10 cellular contexts compared by ENCODE assay signal in the genomic region with DNA sequence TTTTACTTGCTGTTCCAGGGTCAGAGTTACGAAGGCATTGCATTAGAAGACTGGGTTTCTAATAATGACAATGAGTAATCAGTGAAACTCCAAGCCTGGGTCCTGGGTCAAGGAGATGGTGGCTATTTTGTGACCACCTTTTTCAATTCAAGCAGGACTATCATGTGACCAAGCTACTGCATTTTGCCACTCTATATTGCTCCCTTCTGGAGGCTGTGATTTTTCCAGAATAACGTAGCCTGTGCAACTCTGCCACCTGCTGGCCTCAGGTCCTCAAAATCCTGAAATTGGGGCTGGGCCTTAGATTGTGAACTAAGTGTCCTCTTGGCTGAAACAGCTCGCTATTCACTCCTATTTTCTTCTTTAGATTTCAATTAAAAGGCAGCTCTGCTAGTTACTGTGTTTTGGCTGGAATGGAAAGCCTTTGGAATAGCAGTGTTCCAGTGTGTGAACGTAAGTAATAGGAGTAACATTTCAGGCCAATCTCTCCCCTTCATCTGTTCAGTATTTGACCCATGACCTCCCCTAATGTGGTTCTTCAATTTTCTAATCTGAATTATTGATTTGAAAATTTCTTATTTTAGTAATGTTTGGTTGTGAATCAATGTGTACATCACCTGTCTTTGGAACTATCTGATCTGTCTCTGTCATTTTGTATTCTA. TPM values are rescaled to one million over a fixed set of nuclear protein-coding genes. Genes with fewer than 3 reads are reported as not detected.
DNase-seq lines count a peak whose midpoint lies in the region; ATAC-seq, FAIRE-seq and TF ChIP-seq lines count a peak whose summit lies in the region.
"Had no signal": no experiment of that assay in that cellular context is flagged by ENCODE, and none has a peak within 500 bp of the region (broad histone marks: within the 10 kb centered on the region; RNA-seq: fewer than 3 reads in every experiment).

No MANE protein-coding gene starts in this region.

- CTCF ChIA-PET in WTC11 (lab: Charles Lee) (interaction anchor here (0.6 to 2.0 kb wide), 35 partner anchors 11 to 614 kb away, joined by 3 to 16 read pairs (median 4); a partner anchor contains a TSS), endothelial cell of umbilical vein (lab: Charles Lee) (interaction anchor here (0.6 to 3.5 kb wide), 19 partner anchors 11 to 134 kb away, joined by 3 to 26 read pairs (median 4); no protein-coding TSS in a partner anchor)

- ATAC-seq in WTC11 (peak; percentile 91), naive B cell (ENCODE audit: low read depth in 2 of 2) (peak in 1 of 2 donors; percentile 39), GM18505 (IDR thresholded peaks at IDR 0.05; ENCODE audit: unreplicated experiment) (no peak)

- H3K27me3 Mint-ChIP-seq in WTC11 (ENCODE audit: low read depth): no peaks in the 10 kb centered on the region
- peaks cover 3 to 9% (median 5%) of the 10 kb centered on the region in 3 donors for H3K27me3 Mint-ChIP-seq in naive B cell
- H3K27me3 Mint-ChIP-seq in type B pancreatic cell: no peaks in the 10 kb centered on the region

- H3K36me3 Mint-ChIP-seq in WTC11 (no peaks in the 10 kb centered on the region), naive B cell (no peaks in the 10 kb centered on the region), type B pancreatic cell (no peaks in the 10 kb centered on the region)

- dilution Hi-C loops in endothelial cell of umbilical vein (cut with MboI; ENCODE audit: extremely low pct_ligation_motif_present, low sequenced_read_pairs): no loop called here

- intact Hi-C loops in endothelial cell of umbilical vein (cut with micrococcal nuclease): loop anchor here (1.0 to 2.0 kb wide), 3 partner anchors 44 to 120 kb away; no protein-coding TSS in a partner anchor

- H3K27me3 ChIP-seq in endothelial cell of umbilical vein (ENCODE audit: control insufficient read depth in 2 of 2, insufficient read depth in 2 of 2, low read length in 2 of 2): no peaks in the 10 kb centered on the region

- H3K79me2 ChIP-seq in endothelial cell of umbilical vein (ENCODE audit: control insufficient read depth, insufficient read depth, low read length): no peaks in the 10 kb centered on the region

- no peaks in the 10 kb centered on the region for H3K4me1 ChIP-seq in endothelial cell of umbilical vein (ENCODE audit: control insufficient read depth, extremely low read depth, insufficient read depth, low read length)

- no TSS peak for BruUV-seq in endothelial cell of umbilical vein (replicated peaks; lab: Mats Ljungman, UMichigan)

- H3K9me3 ChIP-seq in endothelial cell of umbilical vein (replicated peaks; ENCODE audit: control insufficient read depth, insufficient read depth, low read length): no peaks in the 10 kb centered on the region

- no peaks in the 10 kb centered on the region for H3K36me3 ChIP-seq in endothelial cell of umbilical vein (ENCODE audit: control insufficient read depth in 2 of 2, extremely low read depth in 1 of 2, insufficient read depth in 2 of 2, low read length in 2 of 2)

- H3K4me2 ChIP-seq in endothelial cell of umbilical vein (ENCODE audit: insufficient read depth, low read length): no peak overlapping the region

- H4K20me1 ChIP-seq in endothelial cell of umbilical vein (replicated peaks; ENCODE audit: control insufficient read depth, extremely low read depth, insufficient read depth, low read length): no peaks in the 10 kb centered on the region

- no peaks in the 10 kb centered on the region for H3K9me1 ChIP-seq in endothelial cell of umbilical vein (replicated peaks; ENCODE audit: control insufficient read depth, extremely low read depth, insufficient read depth, low read length)

- H3K4me1 Mint-ChIP-seq in WTC11: peaks cover 11% of the 10 kb centered on the region
- no peaks in the 10 kb centered on the region for H3K4me1 Mint-ChIP-seq in naive B cell
- peaks cover 6% of the 10 kb centered on the region for H3K4me1 Mint-ChIP-seq in type B pancreatic cell (ENCODE audit: unreplicated experiment)

- H3K27ac Mint-ChIP-seq in WTC11 (peak overlapping the region; percentile 46), naive B cell (no peak overlapping the region), type B pancreatic cell (peak overlapping the region; percentile 63)

- TF ChIP-seq CTCF in WTC11 (IDR thresholded peaks at IDR 0.05): no peak; the same call in 1 of the 2 replicates
- TF ChIP-seq CTCF in endothelial cell of umbilical vein (IDR thresholded peaks at IDR 0.05; ENCODE audit: extremely low read depth in 1 of 2, insufficient read depth in 1 of 2, low read depth in 1 of 2, low read length in 2 of 2): peak; percentile 56 to 71
- peak; percentile 72 for TF ChIP-seq CTCF in type B pancreatic cell (conservative IDR thresholded peaks at IDR 0.05)

- no peak overlapping the region for H3K9ac ChIP-seq in endothelial cell of umbilical vein (replicated peaks; ENCODE audit: extremely low read depth, insufficient read depth, low read length)

- H3K4me3 ChIP-seq in endothelial cell of umbilical vein (replicated peaks in 1 of 3; ENCODE audit: insufficient read depth in 1 of 3, low read depth in 1 of 3, low read length in 3 of 3): no peak overlapping the region

- DNase-seq in activated T-cell treated with anti-CD3 and anti-CD28 coated beads for 1 hour (ENCODE audit: low read depth) (peak; percentile 3), activated T-cell treated with anti-CD3 and anti-CD28 coated beads for 4 hours (no peak), NCI-H1694 treated with DMSO at 0.1 percent for 48 hours (lab: John Stamatoyannopoulos, UW) (peak; percentile 40), WTC11 (ENCODE audit: low spot score) (peak; percentile 61), endothelial cell of umbilical vein (ENCODE audit: low read depth, low spot score) (peak; percentile 68), naive B cell (peak; percentile 9), type B pancreatic cell (ENCODE audit: extremely low spot score, unreplicated experiment) (no peak)

- POLR2A ChIA-PET in WTC11 (lab: Charles Lee) (no interaction called here), endothelial cell of umbilical vein (lab: Charles Lee) (no interaction called here)

- no peak overlapping the region for H3K4me3 Mint-ChIP-seq in WTC11
- H3K4me3 Mint-ChIP-seq in naive B cell: no peak overlapping the region
- H3K4me3 Mint-ChIP-seq in type B pancreatic cell: no peak overlapping the region

- peak; percentile 72 for FAIRE-seq in endothelial cell of umbilical vein (lab: Jason Lieb, UNC)
- FAIRE-seq: endometrium, GM18507 had no signal

- H3K27ac ChIP-seq in endothelial cell of umbilical vein (ENCODE audit: insufficient read depth, low read depth, low read length): no peak overlapping the region

- no peak overlapping the region for H2AFZ ChIP-seq in endothelial cell of umbilical vein (ENCODE audit: low read depth, low read length)

- TF ChIP-seq POLR2A in endothelial cell of umbilical vein (IDR thresholded peaks at IDR 0.05; ENCODE audit: low read depth, low read length): no peak
- no peak for TF ChIP-seq POLR2A in GM18505 (IDR thresholded peaks at IDR 0.05; ENCODE audit: borderline replicate concordance, extremely low read depth, insufficient read depth, insufficient read length)

- H3K9me3 Mint-ChIP-seq in WTC11 (no peaks in the 10 kb centered on the region), naive B cell (no peaks in the 10 kb centered on the region), type B pancreatic cell (no peaks in the 10 kb centered on the region)

TF ChIP-seq in WTC11, 78 proteins besides CTCF, POLR2A, EP300 and RAD21 (continues in another document):
- TF ChIP-seq NR3C1 (CRISPR knock-in tag; conservative IDR thresholded peaks at IDR 0.05; ENCODE audit: low read depth): no peak
- TF ChIP-seq, protein P1, sequence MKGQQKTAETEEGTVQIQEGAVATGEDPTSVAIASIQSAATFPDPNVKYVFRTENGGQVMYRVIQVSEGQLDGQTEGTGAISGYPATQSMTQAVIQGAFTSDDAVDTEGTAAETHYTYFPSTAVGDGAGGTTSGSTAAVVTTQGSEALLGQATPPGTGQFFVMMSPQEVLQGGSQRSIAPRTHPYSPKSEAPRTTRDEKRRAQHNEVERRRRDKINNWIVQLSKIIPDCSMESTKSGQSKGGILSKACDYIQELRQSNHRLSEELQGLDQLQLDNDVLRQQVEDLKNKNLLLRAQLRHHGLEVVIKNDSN (CRISPR knock-in tag; IDR thresholded peaks at IDR 0.05): peak; percentile 76

TF ChIP-seq in endothelial cell of umbilical vein, 7 proteins besides CTCF, POLR2A, EP300 and RAD21 (continues in another document):
- TF ChIP-seq, protein P2, sequence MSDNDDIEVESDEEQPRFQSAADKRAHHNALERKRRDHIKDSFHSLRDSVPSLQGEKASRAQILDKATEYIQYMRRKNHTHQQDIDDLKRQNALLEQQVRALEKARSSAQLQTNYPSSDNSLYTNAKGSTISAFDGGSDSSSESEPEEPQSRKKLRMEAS (IDR thresholded peaks at IDR 0.05; ENCODE audit: insufficient read depth, insufficient read length): no peak
- TF ChIP-seq JUN (IDR thresholded peaks at IDR 0.05; ENCODE audit: borderline replicate concordance, insufficient read depth, insufficient read length, low read depth): no peak
- no peak for TF ChIP-seq FOS (IDR thresholded peaks at IDR 0.05; ENCODE audit: borderline replicate concordance, insufficient read depth, low read length)

RNA-seq across cellular contexts. Expression of a gene that starts 52.9 kb away (rescaled TPM):
- total RNA-seq in WTC11 (2021) (138 to 150 TPM (median 147 TPM) in 3 replicates), endothelial cell of umbilical vein (243 and 256 TPM in 2 replicates), type B pancreatic cell (ENCODE audit: low replicate concordance) (155 and 220 TPM in 2 replicates)
- polyA plus RNA-seq in endothelial cell of umbilical vein (94.2 and 134 TPM in 2 replicates), naive B cell (ENCODE audit: low read depth in 6 of 6) (100 to 1,000 TPM in 3 of 6 donors, 10 to 100 TPM in 3; 75.9 to 140 (median 98.2) TPM)
- 84.0 and 97.3 TPM in 2 replicates for polyA plus RNA-seq in endothelial cell of umbilical vein (2011; cell fraction: cytosol; rRNA removed)
- 453 and 583 TPM in 2 replicates for polyA plus RNA-seq in endothelial cell of umbilical vein (2011; cell fraction: nucleus; rRNA removed)
- polyA plus RNA-seq in endothelial cell of umbilical vein (2012): 143 and 177 TPM in 2 replicates
- polyA minus RNA-seq in endothelial cell of umbilical vein: 125 and 133 TPM in 2 replicates
- 151 TPM for polyA minus RNA-seq in endothelial cell of umbilical vein (2011; cell fraction: cytosol; rRNA and poly(A)+ RNA removed)
- polyA minus RNA-seq in endothelial cell of umbilical vein (2011; cell fraction: nucleus; rRNA and poly(A)+ RNA removed): 192 and 295 TPM in 2 replicates

RNA-seq across cellular contexts. Expression of a gene that starts 54.0 kb away (rescaled TPM):
- total RNA-seq in WTC11 (2021) (12.5 to 16.5 TPM (median 13.7 TPM) in 3 replicates), endothelial cell of umbilical vein (not detected in 2 replicates), type B pancreatic cell (ENCODE audit: low replicate concordance) (not detected in 2 replicates)
- polyA plus RNA-seq in endothelial cell of umbilical vein (not detected in 2 replicates), naive B cell (ENCODE audit: low read depth in 6 of 6) (not detected)
- polyA plus RNA-seq in endothelial cell of umbilical vein (2011; cell fraction: cytosol; rRNA removed): not detected in 2 replicates
- not detected in 2 replicates for polyA plus RNA-seq in endothelial cell of umbilical vein (2011; cell fraction: nucleus; rRNA removed)
- polyA plus RNA-seq in endothelial cell of umbilical vein (2012): not detected in 2 replicates
- 0.19 TPM in 1 of 2 replicates, not detected in the other for polyA minus RNA-seq in endothelial cell of umbilical vein
- polyA minus RNA-seq in endothelial cell of umbilical vein (2011; cell fraction: cytosol; rRNA and poly(A)+ RNA removed): not detected
- not detected in 2 replicates for polyA minus RNA-seq in endothelial cell of umbilical vein (2011; cell fraction: nucleus; rRNA and poly(A)+ RNA removed)

Comparison
In these comparisons a context has a peak if more than half of its experiments do, and no peak if none do; other contexts are left out.
1. DNase-seq: peak in activated T-cell treated with anti-CD3 and anti-CD28 coated beads for 1 hour (single experiment), NCI-H1694 treated with DMSO at 0.1 percent for 48 hours (single experiment), WTC11 (single experiment), endothelial cell of umbilical vein (single experiment) and naive B cell (single experiment); none in activated T-cell treated with anti-CD3 and anti-CD28 coated beads for 4 hours (single experiment) and type B pancreatic cell (single experiment).
2. H3K27ac Mint-ChIP-seq: peak in WTC11 (single experiment) and type B pancreatic cell (single experiment); none in naive B cell (0 of 6).
3. RNA of a gene that starts 54.0 kb away (total RNA-seq): 12.5 to 16.5 TPM in WTC11; not detected in endothelial cell of umbilical vein and not detected in type B pancreatic cell; every median in the first group is over 10 times any median in the second.